ENCODE assay signal across 19 cellular contexts in genomic region chr11:12624595-12624994, GRCh38. TPM values are rescaled to one million over a fixed set of nuclear protein-coding genes. Genes with fewer than 3 reads are reported as not detected.
DNase-seq lines count a peak whose midpoint lies in the region; ATAC-seq, FAIRE-seq and TF ChIP-seq lines count a peak whose summit lies in the region.
"Had no signal": no experiment of that assay in that cellular context is flagged by ENCODE, and none has a peak within 500 bp of the region (broad histone marks: within the 10 kb centered on the region; RNA-seq: fewer than 3 reads in every experiment).

No MANE protein-coding gene starts in this region.

- H2AFZ ChIP-seq in ACC112 (ENCODE audit: low read length, unreplicated experiment) = no peak overlapping the region
- H2AFZ ChIP-seq in K562 (ENCODE audit: low read depth, low read length) = no peak overlapping the region

- H3K27me3 Mint-ChIP-seq in WTC11 (ENCODE audit: low read depth) = no peaks in the 10 kb centered on the region; the same call in 1 of the 2 replicates

- no peak for TF ChIP-seq POLR2A in K562 (conservative IDR thresholded peaks at IDR 0.05)

- H3K4me1 ChIP-seq in ACC112 (ENCODE audit: control insufficient read depth, insufficient read depth, low read length, unreplicated experiment) (peaks cover 25% of the 10 kb centered on the region), RWPE2 (ENCODE audit: insufficient read depth, poor library complexity, severe bottlenecking) (peaks cover 15% of the 10 kb centered on the region), K562 (replicated peaks in 1 of 2; ENCODE audit: control insufficient read depth in 2 of 2, insufficient read depth in 2 of 2, low read length in 2 of 2) (peaks cover 0 to 2% of the 10 kb centered on the region in 2 experiments; a peak in 2 of 5 replicates), small intestine (ENCODE audit: control insufficient read depth in 2 of 2, insufficient read depth in 1 of 2, low read depth in 1 of 2, low read length in 1 of 2) (no peaks in the 10 kb centered on the region)
- H3K4me1 ChIP-seq: Caco-2 had no signal

- H3K4me3 ChIP-seq in ACC112 (ENCODE audit: low read depth, low read length) (no peak overlapping the region), RWPE2 (ENCODE audit: severe bottlenecking) (no peak overlapping the region), K562 (no peak overlapping the region), small intestine (ENCODE audit: low read depth in 1 of 2, low read length in 2 of 2) (no peak overlapping the region)

- H3K79me2 ChIP-seq in ACC112 (ENCODE audit: control insufficient read depth, insufficient read depth, low read length, unreplicated experiment) = no peaks in the 10 kb centered on the region
- no peaks in the 10 kb centered on the region for H3K79me2 ChIP-seq in K562 (ENCODE audit: control insufficient read depth, insufficient read depth, low read length)

- H3K9me1 ChIP-seq in K562 (ENCODE audit: control insufficient read depth, insufficient read depth, low read length) = no peaks in the 10 kb centered on the region

- TF ChIP-seq EP300 in K562 (IDR thresholded peaks at IDR 0.05; ENCODE audit: low read length) = no peak

- no peak overlapping the region for H3K9ac ChIP-seq in K562 (ENCODE audit: insufficient read depth in 1 of 2, low read depth in 2 of 2, low read length in 2 of 2)

- ATAC-seq in RWPE2 (ENCODE audit: low read depth) (no peak), K562 (no peak), WTC11 (no peak), HG03469 (IDR thresholded peaks at IDR 0.05; ENCODE audit: unreplicated experiment) (no peak), GM21528 (IDR thresholded peaks at IDR 0.05; ENCODE audit: low FRiP score, unreplicated experiment) (no peak)
- ATAC-seq: HCT116, HepG2 had no signal

- peaks cover 27% of the 10 kb centered on the region for H3K9me3 Mint-ChIP-seq in WTC11

- H4K20me1 ChIP-seq in K562 (replicated peaks; ENCODE audit: control insufficient read depth, insufficient read depth, low read length) = no peaks in the 10 kb centered on the region

- H3K9me3 ChIP-seq in RWPE2 (ENCODE audit: severe bottlenecking) (peaks cover 13% of the 10 kb centered on the region), K562 (replicated peaks; ENCODE audit: control insufficient read depth, insufficient read depth, low read depth, low read length) (peaks cover 2% of the 10 kb centered on the region; the same call in 1 of the 2 replicates), small intestine (ENCODE audit: control insufficient read depth, low read depth) (no peaks in the 10 kb centered on the region)

- intact Hi-C loops in K562 (cut with micrococcal nuclease) = no loop called here

- H3K36me3 ChIP-seq in ACC112 (ENCODE audit: insufficient read depth, low read length) = no peaks in the 10 kb centered on the region
- H3K36me3 ChIP-seq in RWPE2 (ENCODE audit: low read depth) = no peaks in the 10 kb centered on the region
- H3K36me3 ChIP-seq in K562 (ENCODE audit: control insufficient read depth, insufficient read depth, low read length) = no peaks in the 10 kb centered on the region
- no peaks in the 10 kb centered on the region for H3K36me3 ChIP-seq in small intestine (ENCODE audit: control insufficient read depth in 2 of 2, insufficient read depth in 2 of 2, low read length in 2 of 2)

- no peak overlapping the region for H3K27ac Mint-ChIP-seq in WTC11
- H3K27ac Mint-ChIP-seq: CD4-positive, alpha-beta T cell had no signal

- H3K36me3 Mint-ChIP-seq in WTC11 = peaks cover 16% of the 10 kb centered on the region; the same call in 1 of the 2 replicates

- CTCF ChIA-PET in K562 (lab: Yijun Ruan, JAX; ENCODE audit: low intra/inter-chr PET ratio) (no interaction called here), WTC11 (lab: Charles Lee) (no interaction called here)

- BruUV-seq in K562 (replicated peaks; lab: Mats Ljungman, UMichigan) = no TSS peak

- DNase-seq in RWPE2 (ENCODE audit: low spot score) (no peak), K562 (ENCODE audit: extremely low read depth in 1 of 4, low spot score in 3 of 4) (no peak), small intestine (no peak), WTC11 (ENCODE audit: low spot score) (no peak)
- DNase-seq: AML-193; Caco-2; CD4-positive, alpha-beta T cell; GOT3; H7; HFFc6 had no signal

- no peak for TF ChIP-seq CTCF in RWPE2 (IDR thresholded peaks at IDR 0.05; ENCODE audit: poor library complexity, severe bottlenecking)
- no peak for TF ChIP-seq CTCF in K562 (IDR thresholded peaks at IDR 0.05 in 2 of 3, conservative IDR thresholded peaks at IDR 0.05 in 1 of 3; ENCODE audit: insufficient read depth in 2 of 3, low read depth in 1 of 3, low read length in 3 of 3)
- TF ChIP-seq CTCF in WTC11 (IDR thresholded peaks at IDR 0.05) = no peak

- POLR2A ChIA-PET in K562 (lab: Yijun Ruan, JAX) (interaction anchor here (1.2 kb wide), 1 partner anchor 22 kb away, joined by 3 read pairs; no protein-coding TSS in a partner anchor), WTC11 (lab: Charles Lee) (no interaction called here)

- no peaks in the 10 kb centered on the region for H3K4me1 Mint-ChIP-seq in WTC11

- FAIRE-seq in K562 (lab: Jason Lieb, UNC) (no peak), small intestine (lab: Jason Lieb, UNC) (peak; percentile 23)
- FAIRE-seq: D721Med, GM12891, GM18507, HepG2 had no signal

- WGBS in K562 (ENCODE audit: insufficient coverage, low coverage, missing lambda C conversion rate) = 66% methylated on average over 4 of the region's 4 CpGs
- WGBS in small intestine, 3 donors = 87 to 92% (median 90%) methylated on average over 4 of the region's 4 CpGs

- in situ Hi-C loops in K562 (cut with MboI) = no loop called here

- no peaks in the 10 kb centered on the region for H3K27me3 ChIP-seq in ACC112 (ENCODE audit: insufficient read depth, low read length)
- no peaks in the 10 kb centered on the region for H3K27me3 ChIP-seq in RWPE2 (ENCODE audit: insufficient read depth, poor library complexity, severe bottlenecking)
- no peaks in the 10 kb centered on the region for H3K27me3 ChIP-seq in K562 (ENCODE audit: control insufficient read depth in 2 of 2, insufficient read depth in 2 of 2, low read length in 2 of 2)
- no peaks in the 10 kb centered on the region for H3K27me3 ChIP-seq in small intestine (ENCODE audit: control insufficient read depth in 2 of 2, insufficient read depth in 2 of 2, low read length in 2 of 2)

- H3K4me3 Mint-ChIP-seq in WTC11 = no peak overlapping the region
- H3K4me3 Mint-ChIP-seq: CD4-positive, alpha-beta T cell; HFFc6 had no signal

- H3K27ac ChIP-seq in ACC112 (ENCODE audit: low read depth, low read length) (peak overlapping the region; percentile 95), RWPE2 (ENCODE audit: poor library complexity, severe bottlenecking) (peak overlapping the region; percentile 67), K562 (ENCODE audit: extremely low read depth, low read depth, low read length) (no peak overlapping the region), small intestine (ENCODE audit: low read depth in 1 of 2, low read length in 1 of 2) (no peak overlapping the region)
- H3K27ac ChIP-seq: C4-2B had no signal

- H3K4me2 ChIP-seq in K562 (ENCODE audit: insufficient read depth, low read length) = no peak overlapping the region

- no peak for TF ChIP-seq RAD21 in K562 (CRISPR knock-in tag; conservative IDR thresholded peaks at IDR 0.05 in 1 of 2, IDR thresholded peaks at IDR 0.05 in 1 of 2)

TF ChIP-seq in K562, 482 proteins besides CTCF, POLR2A, EP300 and RAD21:
- TF ChIP-seq RBM25 (IDR thresholded peaks at IDR 0.05; ENCODE audit: low read depth, low read length, severe bottlenecking) (peak; percentile 91), CREBBP (IDR thresholded peaks at IDR 0.05; ENCODE audit: low read depth, low read length) (no peak), GABPB1 (CRISPR knock-in tag; IDR thresholded peaks at IDR 0.05) (no peak)

TF ChIP-seq in WTC11, 78 proteins besides CTCF, POLR2A, EP300 and RAD21 (continues in another document):
- TF ChIP-seq ERG (CRISPR knock-in tag; IDR thresholded peaks at IDR 0.05) (no peak), ELF4 (CRISPR knock-in tag; IDR thresholded peaks at IDR 0.05; ENCODE audit: low read depth) (no peak), ZNF671 (CRISPR knock-in tag; IDR thresholded peaks at IDR 0.05) (no peak), ZNF232 (CRISPR knock-in tag; IDR thresholded peaks at IDR 0.05) (no peak), RELA (CRISPR knock-in tag; IDR thresholded peaks at IDR 0.05; ENCODE audit: borderline replicate concordance) (no peak), JUN (CRISPR knock-in tag; IDR thresholded peaks at IDR 0.05) (no peak), ZNF219 (CRISPR knock-in tag; IDR thresholded peaks at IDR 0.05; ENCODE audit: borderline replicate concordance) (no peak)

RNA-seq across cellular contexts. Expression of gene TEAD1, which starts 49.6 kb away (rescaled TPM):
- 28.3 and 59.6 TPM in 2 replicates for total RNA-seq in K562 (2011; cell fraction: chromatin; rRNA removed; ENCODE audit: low replicate concordance)
- total RNA-seq in K562 (2011; cell fraction: nucleolus; rRNA removed) = 17.3 and 19.1 TPM in 2 replicates
- total RNA-seq in K562 (2011; cell fraction: nucleoplasm; rRNA removed) = 40.8 and 69.8 TPM in 2 replicates
- 11.8 and 14.8 TPM in 2 replicates for total RNA-seq in K562 (2014; rRNA removed)
- 10.8 and 11.7 TPM in 2 replicates for total RNA-seq in K562 (2014; rRNA removed; fragmentation: Illumina TruSeq; extraction: Trizol)
- 14.2 and 14.8 TPM in 2 replicates for total RNA-seq in K562 (2015; rRNA removed; fragmentation: Illumina TruSeq; extraction: Trizol)
- 17.7 and 17.8 TPM in 2 replicates for total RNA-seq in K562 (2021)
- polyA plus RNA-seq in K562 (2011; rRNA removed) = 7.4 and 9.2 TPM in 2 replicates
- 5.2 and 5.6 TPM in 2 replicates for polyA plus RNA-seq in K562 (2011; cell fraction: cytosol; rRNA removed)
- 21.9 and 25.1 TPM in 2 replicates for polyA plus RNA-seq in K562 (2011; cell fraction: nucleus; rRNA removed)
- polyA plus RNA-seq in K562 (2012) = 8.6 and 9.5 TPM in 2 replicates
- polyA plus RNA-seq in K562 (2014; fragmentation: Illumina TruSeq; extraction: Trizol) = 10.3 and 12.8 TPM in 2 replicates
- 1 to 10 TPM; 1.7 to 2.1 TPM for polyA plus RNA-seq in K562 (2014; fragmentation: Nextera tagmentation; extraction: Ambion mirVana)
- polyA plus RNA-seq in K562 (2014; rRNA removed) = 6.9 and 7.3 TPM in 2 replicates
- 22.6 and 23.9 TPM in 2 replicates for polyA minus RNA-seq in K562 (2011; rRNA and poly(A)+ RNA removed)
- polyA minus RNA-seq in K562 (2011; cell fraction: cytosol; rRNA and poly(A)+ RNA removed) = 9.4 and 10.8 TPM in 2 replicates
- 21.5 and 27.1 TPM in 2 replicates for polyA minus RNA-seq in K562 (2011; cell fraction: nucleus; rRNA and poly(A)+ RNA removed)
- 10 to 100 TPM in 1 of 3 donors, 1 to 10 TPM in 2; 3.2 to 10.9 (median 4.2) TPM for polyA plus RNA-seq in small intestine
- total RNA-seq in WTC11 (2021) = 58.9 to 79.9 TPM (median 62.0 TPM) in 3 replicates

Comparison
In these comparisons a context has a peak if more than half of its experiments do, and no peak if none do; other contexts are left out.
1. H3K27ac ChIP-seq: peak in ACC112 (single experiment) and RWPE2 (single experiment); none in K562 (single experiment) and small intestine (0 of 2).